In genomic region chr6:100078509-100078908, GRCh38 we compare ENCODE assay signal across 10 cellular contexts.
DNase-seq lines count a peak whose midpoint lies in the region; ATAC-seq and TF ChIP-seq lines count a peak whose summit lies in the region.
"Had no signal": no experiment of that assay in that cellular context is flagged by ENCODE, and none has a peak within 500 bp of the region (broad histone marks: within the 10 kb centered on the region; RNA-seq: fewer than 3 reads in every experiment).

No MANE protein-coding gene starts in this region.

- H3K4me1 ChIP-seq in cardiac muscle cell (ENCODE audit: low read depth) (no peaks in the 10 kb centered on the region), right atrium auricular region (no peaks in the 10 kb centered on the region)

- no peaks in the 10 kb centered on the region for H3K27me3 ChIP-seq in cardiac muscle cell
- no peaks in the 10 kb centered on the region for H3K27me3 ChIP-seq in right atrium auricular region

- ATAC-seq in HG03196 (IDR thresholded peaks at IDR 0.05; ENCODE audit: unreplicated experiment) (no peak), HG03045 (IDR thresholded peaks at IDR 0.05; ENCODE audit: unreplicated experiment) (no peak)

- H3K4me3 ChIP-seq in cardiac muscle cell (no peak overlapping the region), right atrium auricular region (no peak overlapping the region)

- no peak overlapping the region for H3K27ac ChIP-seq in cardiac muscle cell
- H3K27ac ChIP-seq in right atrium auricular region: no peak overlapping the region

- H3K36me3 ChIP-seq in cardiac muscle cell (no peaks in the 10 kb centered on the region), right atrium auricular region (no peaks in the 10 kb centered on the region)

- H3K9me3 ChIP-seq in cardiac muscle cell (ENCODE audit: low read depth) (no peaks in the 10 kb centered on the region), right atrium auricular region (no peaks in the 10 kb centered on the region)

- TF ChIP-seq CTCF in cardiac muscle cell (IDR thresholded peaks at IDR 0.05; ENCODE audit: low read depth, low read length) (peak; percentile 49), right atrium auricular region (IDR thresholded peaks at IDR 0.05) (no peak)

- DNase-seq in cardiac muscle cell (ENCODE audit: low read depth in 1 of 2, low spot score in 1 of 2): peak; percentile 9 to 41
- no peak for DNase-seq in right atrium auricular region (ENCODE audit: low spot score)
- peak; percentile 28 for DNase-seq in NCI-H226
- peak; percentile 11 for DNase-seq in fibroblast of peridontal ligament (ENCODE audit: extremely low read depth)
- no peak for DNase-seq in effector CD8-positive, alpha-beta T cell (lab: John Stamatoyannopoulos, UW)
- DNase-seq in activated effector memory CD4-positive, alpha-beta T cell treated with Interleukin-2 at 50 U/mL for 16 hours: no peak
- DNase-seq: amniotic stem cell, NCI-H2029 treated with DMSO at 0.1 percent for 48 hours had no signal

Comparison
In these comparisons a context has a peak if more than half of its experiments do, and no peak if none do; other contexts are left out.
1. DNase-seq: peak in cardiac muscle cell (2 of 2), NCI-H226 (single experiment) and fibroblast of peridontal ligament (single experiment); none in right atrium auricular region (single experiment), effector CD8-positive, alpha-beta T cell (single experiment) and activated effector memory CD4-positive, alpha-beta T cell treated with Interleukin-2 at 50 U/mL for 16 hours (single experiment).